In genomic region chr14:50920482-50921225, GRCh38 we compare ENCODE assay signal across 10 cellular contexts. TPM values are rescaled to one million over a fixed set of nuclear protein-coding genes. Genes with fewer than 3 reads are reported as not detected.
DNase-seq lines count a peak whose midpoint lies in the region; ATAC-seq and TF ChIP-seq lines count a peak whose summit lies in the region.
"Had no signal": no experiment of that assay in that cellular context is flagged by ENCODE, and none has a peak within 500 bp of the region (broad histone marks: within the 10 kb centered on the region; RNA-seq: fewer than 3 reads in every experiment).

No MANE protein-coding gene starts in this region.

- ATAC-seq in GM23338 = peak; percentile 50
- ATAC-seq in activated CD4-positive, alpha-beta T cell treated with anti-CD3 and anti-CD28 coated beads for 36 hours = no peak
- ATAC-seq in activated CD4-positive, CD25-positive, alpha-beta regulatory T cell treated with anti-CD3 and anti-CD28 coated beads, Interleukin-2, amount 50 U/mL, for 24 hours = no peak

- H3K79me2 ChIP-seq in GM23338 (replicated peaks; ENCODE audit: insufficient read depth) (no peaks in the 10 kb centered on the region), fibroblast of lung (ENCODE audit: control insufficient read depth, insufficient read depth, low read length) (no peaks in the 10 kb centered on the region)

- no peaks in the 10 kb centered on the region for H3K27me3 ChIP-seq in GM23338 (ENCODE audit: insufficient read depth)
- H3K27me3 ChIP-seq in fibroblast of lung (ENCODE audit: control insufficient read depth, insufficient read depth, low read length) = no peaks in the 10 kb centered on the region
- H3K27me3 ChIP-seq: heart right ventricle had no signal

- H2AFZ ChIP-seq in GM23338 (no peak overlapping the region), fibroblast of lung (ENCODE audit: low read length) (no peak overlapping the region)

- peak overlapping the region; percentile 10; the same call in 1 of the 2 replicates for H3K27ac Mint-ChIP-seq in GM23338
- no peak overlapping the region for H3K27ac Mint-ChIP-seq in activated CD4-positive, alpha-beta T cell treated with anti-CD3 and anti-CD28 coated beads for 36 hours

- DNase-seq in GM23338 (ENCODE audit: low spot score) = peak; percentile 50
- peak; percentile 67 for DNase-seq in RPMI7951 (ENCODE audit: low read depth)
- DNase-seq in fibroblast of lung (ENCODE audit: low read depth in 2 of 2) = peak; percentile 78 to 91
- DNase-seq in retinal pigment epithelial cell (ENCODE audit: low read depth) = peak; percentile 64
- DNase-seq in erythroblast (lab: John Stamatoyannopoulos, UW) = no peak
- DNase-seq in stimulated activated CD4-positive, alpha-beta T cell treated with anti-CD3 and anti-CD28 coated beads, Interleukin-4, amount 100 ng/mL, for 4 hours = no peak
- no peak for DNase-seq in activated CD4-positive, alpha-beta T cell treated with anti-CD3 and anti-CD28 coated beads for 36 hours
- DNase-seq: heart right ventricle had no signal

- H3K36me3 ChIP-seq in GM23338 (ENCODE audit: insufficient read depth) = peaks cover 9% of the 10 kb centered on the region; the same call in 1 of the 2 replicates
- peaks cover 2% of the 10 kb centered on the region for H3K36me3 ChIP-seq in fibroblast of lung (ENCODE audit: control insufficient read depth, insufficient read depth, low read length)

- H3K4me1 ChIP-seq in GM23338 (ENCODE audit: insufficient read depth) = peaks cover 12% of the 10 kb centered on the region; the same call in 1 of the 2 replicates
- peaks cover 6% of the 10 kb centered on the region for H3K4me1 ChIP-seq in fibroblast of lung (ENCODE audit: control insufficient read depth, extremely low read depth, insufficient read depth, low read length)

- H3K9me3 ChIP-seq in fibroblast of lung (ENCODE audit: control insufficient read depth, insufficient read depth, low read depth, low read length) = no peaks in the 10 kb centered on the region
- H3K9me3 ChIP-seq: heart right ventricle had no signal

- TF ChIP-seq CTCF in GM23338 (conservative IDR thresholded peaks at IDR 0.05; ENCODE audit: low read depth in 2 of 2) (no peak), fibroblast of lung (conservative IDR thresholded peaks at IDR 0.05 in 1 of 2, IDR thresholded peaks at IDR 0.05 in 1 of 2; ENCODE audit: low read depth in 1 of 2, low read length in 2 of 2) (no peak), retinal pigment epithelial cell (conservative IDR thresholded peaks at IDR 0.05; ENCODE audit: low read depth, low read length) (no peak)

- H3K9me3 Mint-ChIP-seq in GM23338 = no peaks in the 10 kb centered on the region
- H3K9me3 Mint-ChIP-seq in activated CD4-positive, alpha-beta T cell treated with anti-CD3 and anti-CD28 coated beads for 36 hours (ENCODE audit: low read depth) = no peaks in the 10 kb centered on the region

- peaks cover 2% of the 10 kb centered on the region for H3K27me3 Mint-ChIP-seq in GM23338 (ENCODE audit: insufficient read depth, low read depth, poor library complexity)
- H3K27me3 Mint-ChIP-seq in activated CD4-positive, alpha-beta T cell treated with anti-CD3 and anti-CD28 coated beads for 36 hours = no peaks in the 10 kb centered on the region

- POLR2A ChIA-PET in activated CD4-positive, alpha-beta T cell treated with anti-CD3 and anti-CD28 coated beads for 36 hours (lab: Charles Lee) = interaction anchor here (0.6 kb wide), 1 partner anchor 294 kb away, joined by 4 read pairs; no protein-coding TSS in a partner anchor

- peaks cover 44% of the 10 kb centered on the region for H3K36me3 Mint-ChIP-seq in GM23338 (ENCODE audit: low read depth)
- no peaks in the 10 kb centered on the region for H3K36me3 Mint-ChIP-seq in activated CD4-positive, alpha-beta T cell treated with anti-CD3 and anti-CD28 coated beads for 36 hours (ENCODE audit: low read depth)

- peaks cover 13% of the 10 kb centered on the region for H3K4me1 Mint-ChIP-seq in GM23338
- H3K4me1 Mint-ChIP-seq in activated CD4-positive, alpha-beta T cell treated with anti-CD3 and anti-CD28 coated beads for 36 hours = no peaks in the 10 kb centered on the region

- no peak overlapping the region for H3K4me3 Mint-ChIP-seq in GM23338
- H3K4me3 Mint-ChIP-seq in activated CD4-positive, alpha-beta T cell treated with anti-CD3 and anti-CD28 coated beads for 36 hours = no peak overlapping the region

- H3K4me3 ChIP-seq in GM23338 = no peak overlapping the region
- no peak overlapping the region for H3K4me3 ChIP-seq in fibroblast of lung (replicated peaks in 1 of 4; ENCODE audit: control extremely low read depth in 1 of 4, insufficient read depth in 1 of 4, low read depth in 3 of 4, low read length in 4 of 4)
- no peak overlapping the region for H3K4me3 ChIP-seq in retinal pigment epithelial cell (ENCODE audit: low read length)
- H3K4me3 ChIP-seq: heart right ventricle had no signal

- H3K4me2 ChIP-seq in GM23338 (0 out of 2 replicates have a peak overlapping the region, but pooled peaks have one; percentile 31), fibroblast of lung (ENCODE audit: extremely low read depth, insufficient read depth, low read length) (peak overlapping the region; percentile 33)

- H4K20me1 ChIP-seq in GM23338 (replicated peaks; ENCODE audit: insufficient read depth) (no peaks in the 10 kb centered on the region), fibroblast of lung (ENCODE audit: control insufficient read depth, extremely low read depth, insufficient read depth, low read length) (no peaks in the 10 kb centered on the region)

- no peak for TF ChIP-seq POLR2A in erythroblast (IDR thresholded peaks at IDR 0.05; ENCODE audit: low read length)

- intact Hi-C loops in activated CD4-positive, alpha-beta T cell treated with anti-CD3 and anti-CD28 coated beads for 36 hours (cut with DNase I, micrococcal nuclease) = no loop called here

- no peak overlapping the region for H3K9ac ChIP-seq in fibroblast of lung (ENCODE audit: insufficient read depth, low read length)

- H3K9me2 ChIP-seq in GM23338 (ENCODE audit: insufficient read depth) = no peaks in the 10 kb centered on the region

- CTCF ChIA-PET in activated CD4-positive, alpha-beta T cell treated with anti-CD3 and anti-CD28 coated beads for 36 hours (lab: Charles Lee) = no interaction called here

- H3F3A ChIP-seq in GM23338 (replicated peaks; ENCODE audit: low read depth) = no peaks in the 10 kb centered on the region

- peak overlapping the region; percentile 50 for H3K27ac ChIP-seq in GM23338 (ENCODE audit: low read depth)
- H3K27ac ChIP-seq in fibroblast of lung (ENCODE audit: insufficient read depth, low read length) = peak overlapping the region; percentile 63

TF ChIP-seq in GM23338, 12 proteins besides CTCF, POLR2A, EP300 and RAD21:
- TF ChIP-seq POLR2AphosphoS5 (IDR thresholded peaks at IDR 0.05; ENCODE audit: low read depth) = no peak
- no peak for TF ChIP-seq CREB1 (CRISPR knock-in tag; IDR thresholded peaks at IDR 0.05; ENCODE audit: low read depth)
- TF ChIP-seq ZNF114 (CRISPR knock-in tag; IDR thresholded peaks at IDR 0.05) = no peak
- TF ChIP-seq NANOG (IDR thresholded peaks at IDR 0.05; ENCODE audit: borderline replicate concordance) = no peak
- no peak for TF ChIP-seq JUNB (IDR thresholded peaks at IDR 0.05; ENCODE audit: unreplicated experiment)
- TF ChIP-seq STAT1 (IDR thresholded peaks at IDR 0.05; ENCODE audit: unreplicated experiment) = no peak

RNA-seq across cellular contexts. Expression of gene PYGL, which starts 23.6 kb away (rescaled TPM):
- 77.0 and 93.8 TPM in 2 replicates for total RNA-seq in GM23338 (2014; rRNA removed; shearing (Covaris generic))
- polyA plus RNA-seq in GM23338 (2016; fragmentation: Nextera tagmentation; extraction: Ambion mirVana) (50.9 and 57.6 TPM in 2 replicates), fibroblast of lung (37.8 and 56.2 TPM in 2 replicates)
- total RNA-seq in RPMI7951 (2014; rRNA removed; shearing (Covaris generic)) = 40.2 and 48.3 TPM in 2 replicates
- total RNA-seq in fibroblast of lung = 58.6 and 76.8 TPM in 2 replicates
- polyA plus RNA-seq in fibroblast of lung (2012) = 32.1 and 51.1 TPM in 2 replicates
- polyA minus RNA-seq in fibroblast of lung (ENCODE audit: low replicate concordance) = 15.2 and 22.7 TPM in 2 replicates
- under 1 TPM; 0.62 to 0.67 TPM for total RNA-seq in activated CD4-positive, alpha-beta T cell treated with anti-CD3 and anti-CD28 coated beads for 36 hours

RNA-seq across cellular contexts. Expression of gene ABHD12B, which starts 48.8 kb away (rescaled TPM):
- total RNA-seq in GM23338 (2014; rRNA removed; shearing (Covaris generic)) = 9.0 and 13.4 TPM in 2 replicates
- polyA plus RNA-seq in GM23338 (2016; fragmentation: Nextera tagmentation; extraction: Ambion mirVana) (52.8 and 56.9 TPM in 2 replicates), fibroblast of lung (0.20 TPM in 1 of 2 replicates, not detected in the other)
- total RNA-seq in RPMI7951 (2014; rRNA removed; shearing (Covaris generic)) = 0.12 TPM in 1 of 2 replicates, not detected in the other
- total RNA-seq in fibroblast of lung = under 0.01 TPM in 2 replicates
- 0.12 and 0.30 TPM in 2 replicates for polyA plus RNA-seq in fibroblast of lung (2012)
- not detected in 2 replicates for polyA minus RNA-seq in fibroblast of lung (ENCODE audit: low replicate concordance)
- not detected for total RNA-seq in activated CD4-positive, alpha-beta T cell treated with anti-CD3 and anti-CD28 coated beads for 36 hours
- total RNA-seq: heart right ventricle, posterior vena cava had no signal
- polyA plus RNA-seq: heart right ventricle had no signal

Comparison
In these comparisons a context has a peak if more than half of its experiments do, and no peak if none do; other contexts are left out.
1. DNase-seq: peak in GM23338 (single experiment), RPMI7951 (single experiment), fibroblast of lung (2 of 2) and retinal pigment epithelial cell (single experiment); none in erythroblast (0 of 2), stimulated activated CD4-positive, alpha-beta T cell treated with anti-CD3 and anti-CD28 coated beads, Interleukin-4, amount 100 ng/mL, for 4 hours (0 of 2) and activated CD4-positive, alpha-beta T cell treated with anti-CD3 and anti-CD28 coated beads for 36 hours (single experiment).
2. RNA of gene PYGL, which starts 23.6 kb away (total RNA-seq): 77.0 to 93.8 TPM in GM23338, 58.6 to 76.8 TPM in fibroblast of lung and 40.2 to 48.3 TPM in RPMI7951; 0.62 to 0.67 TPM in activated CD4-positive, alpha-beta T cell treated with anti-CD3 and anti-CD28 coated beads for 36 hours; every median in the first group is over 10 times any median in the second.